Comparison of ENCODE assay signal across 1 cellular context in the genomic region with DNA sequence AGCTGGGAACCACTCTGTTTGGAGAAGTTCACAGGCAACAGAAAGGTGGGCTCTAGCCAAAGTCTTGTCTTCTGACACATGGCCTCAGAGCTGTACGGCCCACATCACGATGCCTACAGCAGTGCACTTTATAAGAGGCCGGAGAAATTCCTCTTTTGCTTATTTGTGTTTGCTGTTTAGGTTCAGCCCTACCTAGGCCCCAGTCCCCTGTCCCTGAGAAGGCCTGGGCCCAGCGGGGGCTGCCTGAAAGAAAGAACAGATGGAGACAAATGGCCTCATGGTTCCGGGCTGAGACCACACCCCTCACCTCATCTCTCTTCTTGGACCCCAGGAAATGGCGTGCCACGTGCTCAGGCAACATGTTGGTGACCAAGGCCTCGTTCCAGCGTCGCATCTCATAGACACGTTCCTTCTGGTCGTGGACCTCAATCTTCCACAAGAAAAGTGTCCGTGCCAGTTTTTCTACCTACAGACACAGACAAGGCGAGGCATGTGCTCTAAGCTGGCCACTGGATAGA.
A peak's percentile ranks its signal among the peaks of the same experiment; 100 is the strongest.
TF ChIP-seq lines count a peak whose summit lies in the region.

No MANE protein-coding gene starts in this region.

TF ChIP-seq in H1, 55 proteins besides CTCF, POLR2A, EP300 and RAD21:
- TF ChIP-seq YY1 (IDR thresholded peaks at IDR 0.05; ENCODE audit: low read depth, low read length) (no peak), JUND (IDR thresholded peaks at IDR 0.05; ENCODE audit: low read length) (no peak), POLR2AphosphoS5 (IDR thresholded peaks at IDR 0.05; ENCODE audit: low read depth, low read length) (0 out of 2 replicates have a peak, but pooled peaks have one; percentile 23)
